Comparison of ENCODE assay signal across 7 cellular contexts in the genomic region with DNA sequence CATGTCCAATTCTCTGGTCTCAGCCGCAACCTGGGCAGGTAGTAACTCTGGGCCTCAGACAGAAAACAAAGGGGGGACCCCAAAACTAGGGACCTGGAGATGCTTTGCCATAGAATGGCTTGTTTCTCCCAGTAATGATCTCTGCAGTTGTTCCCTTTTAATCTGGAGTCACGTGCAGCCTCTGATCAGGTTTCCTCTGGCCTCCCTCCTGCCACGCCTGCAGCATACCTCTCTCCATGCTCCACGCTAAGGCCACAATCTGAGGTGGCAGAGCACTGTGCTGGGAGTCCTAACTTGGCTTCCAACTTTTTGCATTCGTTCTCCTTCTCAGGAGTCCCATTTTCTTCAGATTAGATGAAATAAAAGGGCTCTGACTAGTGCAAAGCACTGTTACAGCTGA. TPM values are rescaled to one million over a fixed set of nuclear protein-coding genes. Genes with fewer than 3 reads are reported as not detected.
DNase-seq lines count a peak whose midpoint lies in the region; ATAC-seq and TF ChIP-seq lines count a peak whose summit lies in the region.

No MANE protein-coding gene starts in this region.

- H3K4me3 ChIP-seq in SK-N-MC, result peak overlapping the region; percentile 93

- TF ChIP-seq CTCF in HFFc6 (IDR thresholded peaks at IDR 0.05), result no peak
- no peak for TF ChIP-seq CTCF in neural crest cell (conservative IDR thresholded peaks at IDR 0.05)

- peak; percentile 20 for DNase-seq in HFFc6
- no peak for DNase-seq in SK-N-MC (ENCODE audit: low read depth, low spot score)
- peak; percentile 24 for DNase-seq in fibroblast of gingiva (ENCODE audit: low read depth)
- DNase-seq in neural crest cell (ENCODE audit: low read depth, low spot score), result no peak
- no peak for DNase-seq in NCI-H2227 treated with DMSO at 0.1 percent for 48 hours (lab: John Stamatoyannopoulos, UW)
- DNase-seq in germinal center (ENCODE audit: low spot score), result no peak

- H3K36me3 Mint-ChIP-seq in HFFc6 (ENCODE audit: low read depth), result peaks cover 51% of the 10 kb centered on the region
- peaks cover 25% of the 10 kb centered on the region for H3K36me3 Mint-ChIP-seq in neural crest cell (ENCODE audit: low read depth)

- ATAC-seq in activated CD4-positive, CD25-positive, alpha-beta regulatory T cell treated with anti-CD3 and anti-CD28 coated beads, Interleukin-2, amount 50 U/mL, for 24 hours, result no peak

- H3K4me3 Mint-ChIP-seq in HFFc6 (peak overlapping the region; percentile 91), neural crest cell (peak overlapping the region; percentile 96)

- H3K36me3 ChIP-seq in SK-N-MC (ENCODE audit: insufficient read depth, low read length), result peaks cover 60% of the 10 kb centered on the region

- H3K9me3 Mint-ChIP-seq in HFFc6, result no peaks in the 10 kb centered on the region
- no peaks in the 10 kb centered on the region for H3K9me3 Mint-ChIP-seq in neural crest cell

- no peak overlapping the region for H3K27ac ChIP-seq in SK-N-MC

- peak overlapping the region; percentile 99 for H3K9ac ChIP-seq in SK-N-MC (ENCODE audit: insufficient read length)

- peaks cover 38% of the 10 kb centered on the region for H3K4me1 Mint-ChIP-seq in HFFc6 (ENCODE audit: low read depth)
- H3K4me1 Mint-ChIP-seq in neural crest cell, result peaks cover 38% of the 10 kb centered on the region

- no peaks in the 10 kb centered on the region for H3K9me3 ChIP-seq in SK-N-MC (ENCODE audit: low read depth, low read length)

- H3K27me3 Mint-ChIP-seq in HFFc6 (ENCODE audit: insufficient read depth) (peaks cover 14% of the 10 kb centered on the region), neural crest cell (ENCODE audit: low read depth) (no peaks in the 10 kb centered on the region)

- peak overlapping the region; percentile 90 for H3K27ac Mint-ChIP-seq in HFFc6
- H3K27ac Mint-ChIP-seq in neural crest cell (ENCODE audit: unreplicated experiment), result no peak overlapping the region

RNA-seq across cellular contexts. Expression of a gene that starts 1.9 kb away (rescaled TPM):
- 100 to 1,000 TPM; 322 to 352 (median 347) TPM for total RNA-seq in HFFc6 (2021; fragmentation: NEBNext Ultra II Directional; extraction: Animal tissue kit (Norgen Biotek cat#: 25700))
- 318 and 321 TPM in 2 replicates for total RNA-seq in neural crest cell

Comparison
In these comparisons a context has a peak if more than half of its experiments do, and no peak if none do; other contexts are left out.
1. DNase-seq: peak in HFFc6 (single experiment) and fibroblast of gingiva (single experiment); none in SK-N-MC (single experiment), neural crest cell (single experiment), NCI-H2227 treated with DMSO at 0.1 percent for 48 hours (single experiment) and germinal center (single experiment).